In the genomic region with DNA sequence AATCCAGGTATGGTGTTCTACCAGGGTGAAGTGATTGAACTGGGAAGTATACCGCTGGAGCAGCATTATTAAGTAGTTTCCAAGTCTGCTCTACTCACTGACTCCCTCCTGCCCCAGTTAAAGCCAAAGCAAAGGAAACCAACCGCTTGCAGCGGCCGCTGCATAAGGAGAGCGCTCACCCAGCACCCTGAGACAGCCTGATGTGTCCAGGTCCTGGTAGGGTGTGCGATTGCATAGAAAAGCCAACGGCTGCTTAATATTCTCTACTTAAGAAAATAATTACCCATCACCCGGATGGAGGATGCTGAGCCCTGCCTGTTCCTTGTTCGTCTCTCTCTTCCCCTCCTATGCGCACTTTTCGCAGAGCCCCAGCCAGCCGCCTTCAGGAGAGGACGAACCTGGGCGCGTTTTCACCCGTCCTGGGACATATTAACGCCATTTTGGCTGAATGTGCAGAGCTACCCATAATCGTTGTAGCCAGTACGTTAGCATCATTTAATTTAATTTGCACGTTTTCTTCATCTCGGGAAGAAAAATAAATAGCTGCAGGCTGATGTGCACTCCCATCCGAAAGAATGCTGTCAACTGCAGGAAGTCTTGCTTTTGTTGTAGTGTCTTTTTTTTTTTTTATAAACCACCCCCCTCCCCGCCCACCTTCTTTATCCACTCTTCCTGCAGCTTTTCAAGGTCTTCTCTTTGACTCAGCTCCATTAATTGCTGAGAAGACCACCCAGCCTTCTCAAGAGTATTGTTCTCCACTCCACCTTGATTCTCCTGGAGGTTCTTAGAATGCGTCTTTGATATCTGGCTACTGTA, we compare ENCODE assay signal across 1 cellular context.
TF ChIP-seq lines count a peak whose summit lies in the region.

No MANE protein-coding gene starts in this region.

TF ChIP-seq in WTC11, 78 proteins besides CTCF, POLR2A, EP300 and RAD21 (continued from another document):
- TF ChIP-seq, protein P1, sequence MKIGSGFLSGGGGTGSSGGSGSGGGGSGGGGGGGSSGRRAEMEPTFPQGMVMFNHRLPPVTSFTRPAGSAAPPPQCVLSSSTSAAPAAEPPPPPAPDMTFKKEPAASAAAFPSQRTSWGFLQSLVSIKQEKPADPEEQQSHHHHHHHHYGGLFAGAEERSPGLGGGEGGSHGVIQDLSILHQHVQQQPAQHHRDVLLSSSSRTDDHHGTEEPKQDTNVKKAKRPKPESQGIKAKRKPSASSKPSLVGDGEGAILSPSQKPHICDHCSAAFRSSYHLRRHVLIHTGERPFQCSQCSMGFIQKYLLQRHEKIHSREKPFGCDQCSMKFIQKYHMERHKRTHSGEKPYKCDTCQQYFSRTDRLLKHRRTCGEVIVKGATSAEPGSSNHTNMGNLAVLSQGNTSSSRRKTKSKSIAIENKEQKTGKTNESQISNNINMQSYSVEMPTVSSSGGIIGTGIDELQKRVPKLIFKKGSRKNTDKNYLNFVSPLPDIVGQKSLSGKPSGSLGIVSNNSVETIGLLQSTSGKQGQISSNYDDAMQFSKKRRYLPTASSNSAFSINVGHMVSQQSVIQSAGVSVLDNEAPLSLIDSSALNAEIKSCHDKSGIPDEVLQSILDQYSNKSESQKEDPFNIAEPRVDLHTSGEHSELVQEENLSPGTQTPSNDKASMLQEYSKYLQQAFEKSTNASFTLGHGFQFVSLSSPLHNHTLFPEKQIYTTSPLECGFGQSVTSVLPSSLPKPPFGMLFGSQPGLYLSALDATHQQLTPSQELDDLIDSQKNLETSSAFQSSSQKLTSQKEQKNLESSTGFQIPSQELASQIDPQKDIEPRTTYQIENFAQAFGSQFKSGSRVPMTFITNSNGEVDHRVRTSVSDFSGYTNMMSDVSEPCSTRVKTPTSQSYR (CRISPR knock-in tag; IDR thresholded peaks at IDR 0.05) = no peak
- TF ChIP-seq ZNF232 (CRISPR knock-in tag; IDR thresholded peaks at IDR 0.05) (no peak), CREB1 (CRISPR knock-in tag; IDR thresholded peaks at IDR 0.05) (no peak), NR1H2 (CRISPR knock-in tag; IDR thresholded peaks at IDR 0.05) (no peak), MYBL2 (CRISPR knock-in tag; IDR thresholded peaks at IDR 0.05) (no peak)
- TF ChIP-seq, protein P2, sequence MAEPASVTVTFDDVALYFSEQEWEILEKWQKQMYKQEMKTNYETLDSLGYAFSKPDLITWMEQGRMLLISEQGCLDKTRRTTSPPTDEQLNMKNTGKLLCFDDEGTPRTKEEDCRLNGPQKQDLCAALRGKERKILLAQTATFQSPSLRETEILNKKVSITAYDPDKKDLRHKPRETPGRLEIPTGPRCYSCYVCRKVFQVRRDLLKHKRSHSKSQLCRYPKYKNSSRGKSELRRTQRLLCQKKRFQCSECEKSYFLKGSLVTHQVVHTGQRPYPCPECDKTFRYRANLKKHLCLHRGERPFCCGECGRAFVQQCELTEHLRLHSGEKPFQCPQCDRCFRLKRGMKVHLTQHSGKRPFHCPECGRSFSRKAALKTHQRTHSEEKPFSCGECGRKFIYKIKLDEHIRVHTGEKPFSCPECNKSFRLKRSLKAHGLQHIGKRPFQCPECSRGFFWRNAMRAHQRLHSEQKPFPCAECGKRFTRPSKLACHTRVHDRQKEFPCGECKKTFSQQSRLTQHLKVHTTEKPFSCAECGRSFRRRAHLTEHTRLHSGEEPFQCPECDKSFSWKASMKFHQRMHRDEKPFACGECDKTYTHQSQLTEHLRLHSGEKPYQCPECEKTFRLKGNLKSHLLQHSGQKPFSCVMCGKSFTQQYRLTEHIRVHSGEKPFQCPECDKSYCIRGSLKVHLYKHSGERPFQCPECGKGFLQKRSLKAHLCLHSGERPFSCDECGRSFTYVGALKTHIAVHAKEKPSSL (CRISPR knock-in tag; conservative IDR thresholded peaks at IDR 0.05) = no peak
- TF ChIP-seq, protein P3, sequence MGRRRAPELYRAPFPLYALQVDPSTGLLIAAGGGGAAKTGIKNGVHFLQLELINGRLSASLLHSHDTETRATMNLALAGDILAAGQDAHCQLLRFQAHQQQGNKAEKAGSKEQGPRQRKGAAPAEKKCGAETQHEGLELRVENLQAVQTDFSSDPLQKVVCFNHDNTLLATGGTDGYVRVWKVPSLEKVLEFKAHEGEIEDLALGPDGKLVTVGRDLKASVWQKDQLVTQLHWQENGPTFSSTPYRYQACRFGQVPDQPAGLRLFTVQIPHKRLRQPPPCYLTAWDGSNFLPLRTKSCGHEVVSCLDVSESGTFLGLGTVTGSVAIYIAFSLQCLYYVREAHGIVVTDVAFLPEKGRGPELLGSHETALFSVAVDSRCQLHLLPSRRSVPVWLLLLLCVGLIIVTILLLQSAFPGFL (CRISPR knock-in tag; IDR thresholded peaks at IDR 0.05; ENCODE audit: borderline replicate concordance) = no peak
- TF ChIP-seq, protein P4, sequence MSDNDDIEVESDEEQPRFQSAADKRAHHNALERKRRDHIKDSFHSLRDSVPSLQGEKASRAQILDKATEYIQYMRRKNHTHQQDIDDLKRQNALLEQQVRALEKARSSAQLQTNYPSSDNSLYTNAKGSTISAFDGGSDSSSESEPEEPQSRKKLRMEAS (CRISPR knock-in tag; IDR thresholded peaks at IDR 0.05) = no peak
- TF ChIP-seq, protein P5, sequence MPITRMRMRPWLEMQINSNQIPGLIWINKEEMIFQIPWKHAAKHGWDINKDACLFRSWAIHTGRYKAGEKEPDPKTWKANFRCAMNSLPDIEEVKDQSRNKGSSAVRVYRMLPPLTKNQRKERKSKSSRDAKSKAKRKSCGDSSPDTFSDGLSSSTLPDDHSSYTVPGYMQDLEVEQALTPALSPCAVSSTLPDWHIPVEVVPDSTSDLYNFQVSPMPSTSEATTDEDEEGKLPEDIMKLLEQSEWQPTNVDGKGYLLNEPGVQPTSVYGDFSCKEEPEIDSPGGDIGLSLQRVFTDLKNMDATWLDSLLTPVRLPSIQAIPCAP (CRISPR knock-in tag; IDR thresholded peaks at IDR 0.05) = no peak
